In the genomic region with DNA sequence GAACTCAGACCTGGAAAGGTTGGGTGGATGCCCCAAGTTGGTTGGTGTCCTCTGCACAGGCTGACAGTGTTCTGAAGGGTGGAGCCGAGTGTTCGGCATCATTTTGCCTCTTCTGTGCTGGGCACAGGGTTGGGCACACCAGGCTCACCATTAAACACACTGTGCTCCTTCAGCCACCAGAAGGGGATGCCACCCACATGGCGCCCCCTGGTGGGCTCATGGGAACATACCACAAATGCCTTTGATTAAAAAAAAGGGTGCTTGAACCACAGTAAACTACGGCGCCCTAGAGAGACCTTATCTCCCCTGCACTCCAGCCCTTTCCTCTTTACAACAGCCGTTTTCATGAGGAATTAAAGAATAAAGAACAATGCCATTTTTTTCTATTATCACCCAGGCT, we compare ENCODE assay signal across 9 cellular contexts.
DNase-seq lines count a peak whose midpoint lies in the region; ATAC-seq and TF ChIP-seq lines count a peak whose summit lies in the region.
"Had no signal": no experiment of that assay in that cellular context is flagged by ENCODE, and none has a peak within 500 bp of the region (broad histone marks: within the 10 kb centered on the region; RNA-seq: fewer than 3 reads in every experiment).

No MANE protein-coding gene starts in this region.

- H3K79me1 ChIP-seq in H9 (ENCODE audit: insufficient read depth, low read depth, low read length, poor library complexity, severe bottlenecking) = no peaks in the 10 kb centered on the region

- H2BK12ac ChIP-seq in H9 (ENCODE audit: insufficient read length, low read depth, low read length) = no peak overlapping the region

- no peak overlapping the region for H4K5ac ChIP-seq in H9 (ENCODE audit: insufficient read length, low read depth, low read length)

- ATAC-seq in foreskin keratinocyte = peak; percentile 45
- no peak for ATAC-seq in upper lobe of left lung (ENCODE audit: low FRiP score in 2 of 2)
- no peak for ATAC-seq in HG02763 (IDR thresholded peaks at IDR 0.05; ENCODE audit: unreplicated experiment)
- ATAC-seq in GM18511 (IDR thresholded peaks at IDR 0.05; ENCODE audit: unreplicated experiment) = no peak

- peaks cover 14% of the 10 kb centered on the region for H3K27me3 Mint-ChIP-seq in H9 (ENCODE audit: low read depth)

- no peak overlapping the region for H2BK5ac ChIP-seq in H9 (ENCODE audit: insufficient read length, low read length)

- H3K79me2 ChIP-seq in H9 (ENCODE audit: insufficient read depth, low read length) = no peaks in the 10 kb centered on the region

- no peak overlapping the region for H3K4ac ChIP-seq in H9 (ENCODE audit: low read depth, low read length)

- H3K27ac Mint-ChIP-seq in H9 = no peak overlapping the region; a peak in 1 of 7 replicates
- H3K27ac Mint-ChIP-seq: CD4-positive, CD25-positive, alpha-beta regulatory T cell had no signal

- H2AK5ac ChIP-seq in H9 (ENCODE audit: insufficient read length, low read length) = no peak overlapping the region

- H3K9me3 Mint-ChIP-seq in H9 = peaks cover 0 to 3% of the 10 kb centered on the region in 2 experiments; a peak in 3 of 5 replicates

- no peak overlapping the region for H2BK15ac ChIP-seq in H9 (ENCODE audit: low read depth, low read length)

- H4K91ac ChIP-seq in H9 (ENCODE audit: insufficient read length, low read depth, low read length) = no peak overlapping the region

- TF ChIP-seq EP300 in upper lobe of left lung (IDR thresholded peaks at IDR 0.05) = no peak

- H3K4me1 ChIP-seq in H9 (ENCODE audit: insufficient read depth, low read length) (no peaks in the 10 kb centered on the region), foreskin keratinocyte (no peaks in the 10 kb centered on the region), upper lobe of left lung (no peaks in the 10 kb centered on the region)

- H3K4me3 Mint-ChIP-seq in H9 = no peak overlapping the region
- H3K4me3 Mint-ChIP-seq: CD4-positive, CD25-positive, alpha-beta regulatory T cell had no signal

- no peak for TF ChIP-seq POLR2A in upper lobe of left lung (IDR thresholded peaks at IDR 0.05)

- no peak overlapping the region for H3K9ac ChIP-seq in H9 (ENCODE audit: extremely low read depth, insufficient read length, low read length)

- no peak overlapping the region for H2BK20ac ChIP-seq in H9 (ENCODE audit: low read depth, low read length, poor library complexity, severe bottlenecking)

- no peaks in the 10 kb centered on the region for H3K27me3 ChIP-seq in H9 (ENCODE audit: insufficient read depth, low read length)
- peaks cover 8% of the 10 kb centered on the region for H3K27me3 ChIP-seq in foreskin keratinocyte
- H3K27me3 ChIP-seq in upper lobe of left lung = no peaks in the 10 kb centered on the region

- peaks cover 3% of the 10 kb centered on the region for H4K20me1 ChIP-seq in H9 (ENCODE audit: control insufficient read depth, insufficient read depth, insufficient read length)

- H3K23me2 ChIP-seq in H9 (ENCODE audit: insufficient read length, low read depth, low read length, poor library complexity, severe bottlenecking) = no peaks in the 10 kb centered on the region

- H3K4me3 ChIP-seq in upper lobe of left lung = no peak overlapping the region

- H4K8ac ChIP-seq in H9 (replicated peaks; ENCODE audit: insufficient read length, low read depth, low read length) = no peak overlapping the region

- no peak overlapping the region for H3K23ac ChIP-seq in H9 (ENCODE audit: insufficient read length, low read depth, low read length)

- no peak overlapping the region for H3K4me2 ChIP-seq in H9 (ENCODE audit: insufficient read depth, insufficient read length, low read length)

- no peaks in the 10 kb centered on the region; a peak in 2 of 7 replicates for H3K36me3 Mint-ChIP-seq in H9 (ENCODE audit: insufficient read depth in 1 of 3, low read depth in 3 of 3)
- H3K36me3 Mint-ChIP-seq: CD4-positive, CD25-positive, alpha-beta regulatory T cell had no signal

- DNase-seq in NCI-H2227 (lab: John Stamatoyannopoulos, UW; ENCODE audit: unreplicated experiment) = peak; percentile 19
- no peak for DNase-seq in NCI-H2227 treated with DMSO at 0.1 percent for 48 hours (lab: John Stamatoyannopoulos, UW)
- peak; percentile 69 for DNase-seq in H9
- peak; percentile 30 for DNase-seq in RKO (ENCODE audit: low spot score)
- DNase-seq in foreskin keratinocyte = no peak
- no peak for DNase-seq in upper lobe of left lung

- no peak overlapping the region for H3K18ac ChIP-seq in H9 (ENCODE audit: insufficient read length, low read depth, low read length)

- H2BK120ac ChIP-seq in H9 (ENCODE audit: low read depth, low read length, poor library complexity, severe bottlenecking) = no peak overlapping the region

- no peak overlapping the region for H2AFZ ChIP-seq in H9 (ENCODE audit: low read length)

- H3K56ac ChIP-seq in H9 (ENCODE audit: insufficient read length, low read depth, low read length) = no peak overlapping the region

- H3K9me3 ChIP-seq in H9 (ENCODE audit: control insufficient read depth, low read depth, low read length) (no peaks in the 10 kb centered on the region), upper lobe of left lung (no peaks in the 10 kb centered on the region)

- H3K27ac ChIP-seq in H9 (ENCODE audit: insufficient read length, low read depth, low read length) (no peak overlapping the region), foreskin keratinocyte (no peak overlapping the region), upper lobe of left lung (no peak overlapping the region)

- peaks cover 21 to 24% of the 10 kb centered on the region in 2 experiments for H3K4me1 Mint-ChIP-seq in H9
- H3K4me1 Mint-ChIP-seq: CD4-positive, CD25-positive, alpha-beta regulatory T cell had no signal

- H3K36me3 ChIP-seq in upper lobe of left lung = no peaks in the 10 kb centered on the region

- TF ChIP-seq CTCF in H9 (conservative IDR thresholded peaks at IDR 0.05) = peak; percentile 91
- peak; percentile 66 for TF ChIP-seq CTCF in foreskin keratinocyte (conservative IDR thresholded peaks at IDR 0.05)
- TF ChIP-seq CTCF in upper lobe of left lung (IDR thresholded peaks at IDR 0.05) = peak in 4 of 6 experiments; percentile 11 to 45 (median 38)

- no CpG with 5 or more reads among the region's 6 CpGs for WGBS in H9 (ENCODE audit: extremely low coverage, insufficient read length, low lambda C conversion rate)
- 34 to 38% methylated on average over 6 of the region's 6 CpGs for WGBS in upper lobe of left lung, 2 donors

- H3T11ph ChIP-seq in H9 (ENCODE audit: low read length) = no peak overlapping the region

- H3K14ac ChIP-seq in H9 (ENCODE audit: insufficient read depth, low read length) = no peak overlapping the region

Comparison
In these comparisons a context has a peak if more than half of its experiments do, and no peak if none do; other contexts are left out.
1. DNase-seq: peak in NCI-H2227 (single experiment), H9 (single experiment) and RKO (single experiment); none in NCI-H2227 treated with DMSO at 0.1 percent for 48 hours (single experiment), foreskin keratinocyte (0 of 2) and upper lobe of left lung (0 of 2).
2. CTCF ChIP-seq: peak in every context shown above with its lines; median percentile 91 in H9; 66 in foreskin keratinocyte; 38 in upper lobe of left lung.